1 cellular context compared by ENCODE assay signal in the genomic region with DNA sequence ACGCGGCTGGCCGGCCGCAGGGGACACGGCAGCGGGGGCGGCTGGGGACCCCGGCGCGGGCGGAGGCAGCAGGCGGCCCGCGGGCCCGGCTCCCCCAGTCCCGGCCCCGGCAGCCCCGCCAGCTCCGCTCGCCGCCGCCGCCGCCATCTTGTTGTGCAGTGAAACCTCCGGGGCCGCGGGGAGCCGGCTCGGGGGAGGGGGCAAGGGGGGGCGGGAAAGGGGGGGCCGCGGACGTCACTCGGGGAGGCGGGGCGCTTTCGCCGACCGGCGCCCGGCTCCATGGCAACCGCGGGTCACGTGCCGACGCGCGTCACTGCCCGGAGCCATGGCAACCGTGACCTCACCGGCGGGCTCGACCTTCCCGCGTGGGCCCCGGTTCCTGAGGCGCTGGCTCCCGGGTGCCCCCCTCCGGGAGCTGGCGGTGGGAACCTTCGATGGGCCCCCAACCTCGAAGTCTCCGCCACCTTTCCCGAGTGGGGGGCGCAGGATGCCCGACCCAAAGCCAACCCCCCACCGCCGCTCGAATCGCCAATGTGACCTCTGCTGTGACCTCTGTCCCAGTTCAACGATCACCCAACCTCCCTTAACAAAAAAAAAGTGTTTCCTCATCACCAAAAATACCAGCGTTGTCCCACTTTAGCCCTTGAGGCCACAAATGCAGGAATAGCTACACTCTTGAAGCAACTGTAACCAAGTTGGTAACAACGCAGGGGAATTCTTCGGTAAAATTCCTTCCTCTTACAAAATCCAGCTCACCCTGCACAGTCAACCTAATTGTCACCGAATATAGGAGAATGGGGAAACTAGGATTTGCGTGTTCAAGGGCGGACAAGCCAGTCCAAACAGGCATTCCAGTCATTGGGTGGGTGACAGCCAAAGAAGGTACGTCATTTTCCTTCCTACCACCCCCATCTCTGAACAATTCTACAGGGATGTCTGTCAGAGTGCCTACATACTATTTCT.
TF ChIP-seq lines count a peak whose summit lies in the region.

A gene (minus strand): TSS at position 160 of the 963 bp plus-strand sequence. CDS start 13 bp downstream, at position 147.

TF ChIP-seq in K562, 482 proteins besides CTCF, POLR2A, EP300 and RAD21 (continued from another document and continues in another):
- TF ChIP-seq NR2C1 (IDR thresholded peaks at IDR 0.05) (peak; percentile 71), NR2C1 (tag; IDR thresholded peaks at IDR 0.05) (peak; percentile 80), TBP (optimal IDR thresholded peaks at IDR 0.05; ENCODE audit: low read depth, low read length) (peak; percentile 47), NBN (IDR thresholded peaks at IDR 0.05; ENCODE audit: low read depth) (0 out of 2 replicates have a peak, but pooled peaks have one; percentile 19), SAP30 (IDR thresholded peaks at IDR 0.05; ENCODE audit: borderline replicate concordance, insufficient read depth, low read depth, low read length, poor library complexity, severe bottlenecking) (no peak), CTBP1 (IDR thresholded peaks at IDR 0.05; ENCODE audit: borderline replicate concordance) (no peak), EGR1 (conservative IDR thresholded peaks at IDR 0.05) (peak; percentile 48), ATF1 (CRISPR knock-in tag; IDR thresholded peaks at IDR 0.05) (no peak), ATF1 (tag; IDR thresholded peaks at IDR 0.05) (peak; percentile 96), HCFC1 (IDR thresholded peaks at IDR 0.05; ENCODE audit: low read depth, low read length) (no peak), MTA3 (IDR thresholded peaks at IDR 0.05; ENCODE audit: borderline replicate concordance) (peak; percentile 48; the same call in 1 of the 2 replicates), RBM39 (optimal IDR thresholded peaks at IDR 0.05; ENCODE audit: low read depth, low read length) (no peak), FOSL1 (tag; conservative IDR thresholded peaks at IDR 0.05) (peak; percentile 69), FOXP1 (CRISPR knock-in tag; IDR thresholded peaks at IDR 0.05) (peak; percentile 73; the same call in 1 of the 2 replicates), ZC3H4 (CRISPR knock-in tag; IDR thresholded peaks at IDR 0.05; ENCODE audit: borderline replicate concordance) (peak; percentile 81; the same call in 1 of the 2 replicates), ZNF133 (CRISPR knock-in tag; IDR thresholded peaks at IDR 0.05) (no peak), SRSF7 (optimal IDR thresholded peaks at IDR 0.05; ENCODE audit: low read depth, low read length) (no peak), CEBPB (tag; IDR thresholded peaks at IDR 0.05) (peak; percentile 45; the same call in 1 of the 2 replicates), TOE1 (IDR thresholded peaks at IDR 0.05; ENCODE audit: borderline replicate concordance) (peak; percentile 93), TOE1 (CRISPR knock-in tag; IDR thresholded peaks at IDR 0.05; ENCODE audit: borderline replicate concordance, low read depth) (no peak), GABPA (tag; conservative IDR thresholded peaks at IDR 0.05; ENCODE audit: low read depth) (peak; percentile 39; the same call in 1 of the 2 replicates), ZSCAN32 (CRISPR knock-in tag; IDR thresholded peaks at IDR 0.05) (no peak), XRCC3 (IDR thresholded peaks at IDR 0.05) (no peak), NCOR1 (IDR thresholded peaks at IDR 0.05) (peak; percentile 17; the same call in 1 of the 2 replicates), L3MBTL2 (IDR thresholded peaks at IDR 0.05) (peak; percentile 88), ZKSCAN3 (CRISPR knock-in tag; IDR thresholded peaks at IDR 0.05) (no peak), CBX1 (IDR thresholded peaks at IDR 0.05; ENCODE audit: low read depth) (0 out of 2 replicates have a peak, but pooled peaks have one; percentile 32), BHLHE40 (IDR thresholded peaks at IDR 0.05; ENCODE audit: low read length) (peak; percentile 97), FUS (optimal IDR thresholded peaks at IDR 0.05; ENCODE audit: low read depth, low read length) (no peak), HOXB6 (CRISPR knock-in tag; IDR thresholded peaks at IDR 0.05; ENCODE audit: borderline replicate concordance) (no peak), HLTF (IDR thresholded peaks at IDR 0.05) (0 out of 2 replicates have a peak, but pooled peaks have one; percentile 26), HNRNPLL (IDR thresholded peaks at IDR 0.05; ENCODE audit: low read depth, low read length, poor library complexity, severe bottlenecking) (no peak), SOX6 (IDR thresholded peaks at IDR 0.05) (peak; percentile 20; the same call in 1 of the 2 replicates), SMARCA4 (IDR thresholded peaks at IDR 0.05) (peak; percentile 32; the same call in 1 of the 2 replicates), SAFB (IDR thresholded peaks at IDR 0.05; ENCODE audit: borderline replicate concordance, low read depth, low read length) (peak; percentile 62; the same call in 1 of the 2 replicates), MYC (IDR thresholded peaks at IDR 0.05; ENCODE audit: low read depth, low read length) (peak; percentile 83), MYC (CRISPR knock-in tag; IDR thresholded peaks at IDR 0.05; ENCODE audit: borderline replicate concordance, low read depth) (0 out of 2 replicates have a peak, but pooled peaks have one; percentile 20), PCBP2 (IDR thresholded peaks at IDR 0.05; ENCODE audit: low read depth, low read length, poor library complexity, severe bottlenecking) (no peak), MTA1 (IDR thresholded peaks at IDR 0.05; ENCODE audit: borderline replicate concordance) (0 out of 2 replicates have a peak, but pooled peaks have one; percentile 41), TRIM24 (IDR thresholded peaks at IDR 0.05) (0 out of 4 replicates have a peak, but pooled peaks of 1 of the 2 experiments have one; percentile 9), ZNF175 (CRISPR knock-in tag; IDR thresholded peaks at IDR 0.05; ENCODE audit: low read depth) (peak; percentile 92), ETV5 (CRISPR knock-in tag; IDR thresholded peaks at IDR 0.05; ENCODE audit: low read depth) (no peak)
- TF ChIP-seq, protein P1, sequence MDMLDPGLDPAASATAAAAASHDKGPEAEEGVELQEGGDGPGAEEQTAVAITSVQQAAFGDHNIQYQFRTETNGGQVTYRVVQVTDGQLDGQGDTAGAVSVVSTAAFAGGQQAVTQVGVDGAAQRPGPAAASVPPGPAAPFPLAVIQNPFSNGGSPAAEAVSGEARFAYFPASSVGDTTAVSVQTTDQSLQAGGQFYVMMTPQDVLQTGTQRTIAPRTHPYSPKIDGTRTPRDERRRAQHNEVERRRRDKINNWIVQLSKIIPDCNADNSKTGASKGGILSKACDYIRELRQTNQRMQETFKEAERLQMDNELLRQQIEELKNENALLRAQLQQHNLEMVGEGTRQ (CRISPR knock-in tag; IDR thresholded peaks at IDR 0.05), result peak; percentile 97
- TF ChIP-seq, protein P2, sequence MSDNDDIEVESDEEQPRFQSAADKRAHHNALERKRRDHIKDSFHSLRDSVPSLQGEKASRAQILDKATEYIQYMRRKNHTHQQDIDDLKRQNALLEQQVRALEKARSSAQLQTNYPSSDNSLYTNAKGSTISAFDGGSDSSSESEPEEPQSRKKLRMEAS (CRISPR knock-in tag; IDR thresholded peaks at IDR 0.05), result peak; percentile 80
- TF ChIP-seq, protein P3, sequence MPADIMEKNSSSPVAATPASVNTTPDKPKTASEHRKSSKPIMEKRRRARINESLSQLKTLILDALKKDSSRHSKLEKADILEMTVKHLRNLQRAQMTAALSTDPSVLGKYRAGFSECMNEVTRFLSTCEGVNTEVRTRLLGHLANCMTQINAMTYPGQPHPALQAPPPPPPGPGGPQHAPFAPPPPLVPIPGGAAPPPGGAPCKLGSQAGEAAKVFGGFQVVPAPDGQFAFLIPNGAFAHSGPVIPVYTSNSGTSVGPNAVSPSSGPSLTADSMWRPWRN (IDR thresholded peaks at IDR 0.05; ENCODE audit: low read depth), result no peak
- TF ChIP-seq, protein P4, sequence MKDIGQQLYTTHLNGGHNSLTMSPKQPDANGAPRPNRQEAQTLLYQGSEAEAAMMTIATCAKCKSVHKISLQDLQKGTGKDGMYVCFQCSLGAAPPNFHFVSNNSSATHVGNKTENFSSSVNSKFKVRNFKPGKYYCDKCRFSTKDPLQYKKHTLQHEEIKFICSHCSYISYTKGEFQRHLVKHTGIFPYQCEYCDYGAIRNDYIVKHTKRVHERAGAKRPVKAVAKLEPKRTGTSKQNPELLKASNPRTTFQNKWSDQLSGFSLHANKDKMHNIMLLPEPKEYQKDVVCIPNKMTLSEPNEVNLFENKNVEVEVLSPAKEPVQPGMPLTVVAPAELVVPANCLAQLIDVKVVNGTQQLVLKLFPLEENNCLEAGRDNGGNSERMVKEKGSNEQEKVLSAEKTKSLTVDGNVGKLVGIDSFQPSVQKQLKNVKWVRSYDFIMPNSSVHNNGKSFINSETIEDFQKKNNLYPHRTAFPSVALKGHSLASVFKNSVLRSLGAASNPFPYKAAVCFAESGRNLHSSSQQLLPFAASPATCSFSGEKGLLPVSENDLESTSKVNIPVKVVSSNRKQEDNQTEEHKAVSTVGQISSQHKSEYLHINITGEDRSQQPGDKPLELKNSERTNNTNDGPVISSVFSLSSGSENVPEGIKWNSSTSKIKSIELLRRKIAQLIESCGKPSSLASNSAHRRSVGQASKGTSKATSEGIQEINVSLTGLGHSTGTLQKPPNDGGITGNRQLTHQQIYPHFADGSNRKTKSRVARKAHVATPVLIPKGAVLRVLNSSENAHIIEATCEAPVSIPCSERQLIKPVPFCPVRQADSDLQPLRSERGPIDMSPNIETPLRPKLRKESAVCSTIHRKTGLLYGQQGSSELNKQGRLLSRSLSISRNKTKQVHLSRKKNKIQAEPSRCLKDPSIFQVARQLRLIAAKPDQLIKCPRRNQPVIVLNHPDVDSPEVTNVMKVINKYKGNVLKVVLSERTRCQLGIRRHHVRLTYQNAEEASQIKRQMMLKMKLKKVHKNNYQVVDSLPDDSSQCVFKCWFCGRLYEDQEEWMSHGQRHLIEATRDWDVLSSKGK (CRISPR knock-in tag; IDR thresholded peaks at IDR 0.05), result no peak
- TF ChIP-seq, protein P5, sequence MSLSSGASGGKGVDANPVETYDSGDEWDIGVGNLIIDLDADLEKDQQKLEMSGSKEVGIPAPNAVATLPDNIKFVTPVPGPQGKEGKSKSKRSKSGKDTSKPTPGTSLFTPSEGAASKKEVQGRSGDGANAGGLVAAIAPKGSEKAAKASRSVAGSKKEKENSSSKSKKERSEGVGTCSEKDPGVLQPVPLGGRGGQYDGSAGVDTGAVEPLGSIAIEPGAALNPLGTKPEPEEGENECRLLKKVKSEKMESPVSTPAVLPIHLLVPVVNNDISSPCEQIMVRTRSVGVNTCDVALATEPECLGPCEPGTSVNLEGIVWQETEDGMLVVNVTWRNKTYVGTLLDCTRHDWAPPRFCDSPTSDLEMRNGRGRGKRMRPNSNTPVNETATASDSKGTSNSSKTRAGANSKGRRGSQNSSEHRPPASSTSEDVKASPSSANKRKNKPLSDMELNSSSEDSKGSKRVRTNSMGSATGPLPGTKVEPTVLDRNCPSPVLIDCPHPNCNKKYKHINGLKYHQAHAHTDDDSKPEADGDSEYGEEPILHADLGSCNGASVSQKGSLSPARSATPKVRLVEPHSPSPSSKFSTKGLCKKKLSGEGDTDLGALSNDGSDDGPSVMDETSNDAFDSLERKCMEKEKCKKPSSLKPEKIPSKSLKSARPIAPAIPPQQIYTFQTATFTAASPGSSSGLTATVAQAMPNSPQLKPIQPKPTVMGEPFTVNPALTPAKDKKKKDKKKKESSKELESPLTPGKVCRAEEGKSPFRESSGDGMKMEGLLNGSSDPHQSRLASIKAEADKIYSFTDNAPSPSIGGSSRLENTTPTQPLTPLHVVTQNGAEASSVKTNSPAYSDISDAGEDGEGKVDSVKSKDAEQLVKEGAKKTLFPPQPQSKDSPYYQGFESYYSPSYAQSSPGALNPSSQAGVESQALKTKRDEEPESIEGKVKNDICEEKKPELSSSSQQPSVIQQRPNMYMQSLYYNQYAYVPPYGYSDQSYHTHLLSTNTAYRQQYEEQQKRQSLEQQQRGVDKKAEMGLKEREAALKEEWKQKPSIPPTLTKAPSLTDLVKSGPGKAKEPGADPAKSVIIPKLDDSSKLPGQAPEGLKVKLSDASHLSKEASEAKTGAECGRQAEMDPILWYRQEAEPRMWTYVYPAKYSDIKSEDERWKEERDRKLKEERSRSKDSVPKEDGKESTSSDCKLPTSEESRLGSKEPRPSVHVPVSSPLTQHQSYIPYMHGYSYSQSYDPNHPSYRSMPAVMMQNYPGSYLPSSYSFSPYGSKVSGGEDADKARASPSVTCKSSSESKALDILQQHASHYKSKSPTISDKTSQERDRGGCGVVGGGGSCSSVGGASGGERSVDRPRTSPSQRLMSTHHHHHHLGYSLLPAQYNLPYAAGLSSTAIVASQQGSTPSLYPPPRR (CRISPR knock-in tag; IDR thresholded peaks at IDR 0.05; ENCODE audit: borderline replicate concordance), result 0 out of 2 replicates have a peak, but pooled peaks have one; percentile 26
- TF ChIP-seq, protein P6, sequence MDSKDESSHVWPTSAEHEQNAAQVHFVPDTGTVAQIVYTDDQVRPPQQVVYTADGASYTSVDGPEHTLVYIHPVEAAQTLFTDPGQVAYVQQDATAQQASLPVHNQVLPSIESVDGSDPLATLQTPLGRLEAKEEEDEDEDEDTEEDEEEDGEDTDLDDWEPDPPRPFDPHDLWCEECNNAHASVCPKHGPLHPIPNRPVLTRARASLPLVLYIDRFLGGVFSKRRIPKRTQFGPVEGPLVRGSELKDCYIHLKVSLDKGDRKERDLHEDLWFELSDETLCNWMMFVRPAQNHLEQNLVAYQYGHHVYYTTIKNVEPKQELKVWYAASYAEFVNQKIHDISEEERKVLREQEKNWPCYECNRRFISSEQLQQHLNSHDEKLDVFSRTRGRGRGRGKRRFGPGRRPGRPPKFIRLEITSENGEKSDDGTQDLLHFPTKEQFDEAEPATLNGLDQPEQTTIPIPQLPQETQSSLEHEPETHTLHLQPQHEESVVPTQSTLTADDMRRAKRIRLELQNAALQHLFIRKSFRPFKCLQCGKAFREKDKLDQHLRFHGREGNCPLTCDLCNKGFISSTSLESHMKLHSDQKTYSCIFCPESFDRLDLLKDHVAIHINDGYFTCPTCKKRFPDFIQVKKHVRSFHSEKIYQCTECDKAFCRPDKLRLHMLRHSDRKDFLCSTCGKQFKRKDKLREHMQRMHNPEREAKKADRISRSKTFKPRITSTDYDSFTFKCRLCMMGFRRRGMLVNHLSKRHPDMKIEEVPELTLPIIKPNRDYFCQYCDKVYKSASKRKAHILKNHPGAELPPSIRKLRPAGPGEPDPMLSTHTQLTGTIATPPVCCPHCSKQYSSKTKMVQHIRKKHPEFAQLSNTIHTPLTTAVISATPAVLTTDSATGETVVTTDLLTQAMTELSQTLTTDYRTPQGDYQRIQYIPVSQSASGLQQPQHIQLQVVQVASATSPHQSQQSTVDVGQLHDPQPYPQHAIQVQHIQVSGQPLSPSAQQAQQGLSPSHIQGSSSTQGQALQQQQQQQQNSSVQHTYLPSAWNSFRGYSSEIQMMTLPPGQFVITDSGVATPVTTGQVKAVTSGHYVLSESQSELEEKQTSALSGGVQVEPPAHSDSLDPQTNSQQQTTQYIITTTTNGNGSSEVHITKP (IDR thresholded peaks at IDR 0.05; ENCODE audit: partially characterized antibody), result peak; percentile 18
- TF ChIP-seq, protein P7, sequence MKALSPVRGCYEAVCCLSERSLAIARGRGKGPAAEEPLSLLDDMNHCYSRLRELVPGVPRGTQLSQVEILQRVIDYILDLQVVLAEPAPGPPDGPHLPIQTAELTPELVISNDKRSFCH (CRISPR knock-in tag; IDR thresholded peaks at IDR 0.05), result no peak
- TF ChIP-seq, protein P7 (tag; IDR thresholded peaks at IDR 0.05), result 0 out of 2 replicates have a peak, but pooled peaks have one; percentile 43
